ENCODE assay signal across 1 cellular context in the genomic region with DNA sequence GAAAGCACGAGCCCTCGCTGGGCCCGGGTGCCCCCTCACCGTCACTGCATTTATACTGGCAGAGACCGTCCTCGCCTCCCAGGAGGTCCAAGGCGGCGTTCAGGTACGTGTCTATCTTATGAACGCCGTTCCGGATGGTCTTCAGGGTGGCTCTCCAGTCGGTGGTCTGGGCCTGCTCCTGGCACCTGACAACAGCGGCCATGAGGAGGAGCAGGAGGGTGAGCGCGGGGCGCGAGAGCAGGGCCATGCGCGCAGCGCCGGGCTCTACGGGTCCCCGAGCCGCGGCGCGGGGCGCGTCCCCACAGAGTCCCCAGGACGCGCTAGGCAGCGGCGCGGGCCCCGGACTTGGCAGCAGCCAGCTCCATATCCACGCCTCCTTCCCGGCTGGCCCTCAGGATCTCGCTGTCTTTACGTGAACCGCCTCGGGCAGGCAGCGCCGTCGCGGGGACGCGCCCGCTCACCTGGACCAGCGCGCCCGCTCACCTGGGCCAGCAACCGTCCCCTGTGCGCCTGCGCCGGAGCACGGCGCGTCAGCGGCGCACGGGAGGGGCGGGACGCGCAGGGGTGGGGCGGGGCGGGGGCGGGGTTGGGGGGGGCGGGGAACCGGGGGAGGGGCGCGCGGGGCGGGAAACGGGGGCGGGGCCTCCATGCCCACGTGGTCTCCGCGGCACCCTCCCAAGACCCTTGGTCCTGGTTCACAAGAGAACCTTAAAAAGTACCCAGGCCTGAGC.
A peak's percentile ranks its signal among the peaks of the same experiment; 100 is the strongest.
TF ChIP-seq lines count a peak whose summit lies in the region.

A gene (minus strand): TSS at position 508 of the 731 bp plus-strand sequence. CDS start 261 bp downstream, at position 247.

TF ChIP-seq in HepG2, 621 proteins besides CTCF, POLR2A, EP300 and RAD21 (continued from another document and continues in another):
- TF ChIP-seq, protein P1, sequence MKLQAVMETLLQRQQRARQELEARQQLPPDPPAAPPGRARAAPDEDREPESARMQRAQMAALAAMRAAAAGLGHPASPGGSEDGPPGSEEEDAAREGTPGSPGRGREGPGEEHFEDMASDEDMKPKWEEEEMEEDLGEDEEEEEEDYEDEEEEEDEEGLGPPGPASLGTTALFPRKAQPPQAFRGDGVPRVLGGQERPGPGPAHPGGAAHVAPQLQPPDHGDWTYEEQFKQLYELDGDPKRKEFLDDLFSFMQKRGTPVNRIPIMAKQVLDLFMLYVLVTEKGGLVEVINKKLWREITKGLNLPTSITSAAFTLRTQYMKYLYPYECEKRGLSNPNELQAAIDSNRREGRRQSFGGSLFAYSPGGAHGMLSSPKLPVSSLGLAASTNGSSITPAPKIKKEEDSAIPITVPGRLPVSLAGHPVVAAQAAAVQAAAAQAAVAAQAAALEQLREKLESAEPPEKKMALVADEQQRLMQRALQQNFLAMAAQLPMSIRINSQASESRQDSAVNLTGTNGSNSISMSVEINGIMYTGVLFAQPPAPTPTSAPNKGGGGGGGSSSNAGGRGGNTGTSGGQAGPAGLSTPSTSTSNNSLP (IDR thresholded peaks at IDR 0.05; ENCODE audit: low read depth, low read length) = no peak
- TF ChIP-seq FOXP1 (IDR thresholded peaks at IDR 0.05) (no peak), FOXP1 (CRISPR knock-in tag; IDR thresholded peaks at IDR 0.05) (no peak), THAP11 (CRISPR knock-in tag; IDR thresholded peaks at IDR 0.05) (peak; percentile 38; the same call in 1 of the 2 replicates), NAIF1 (CRISPR knock-in tag; IDR thresholded peaks at IDR 0.05; ENCODE audit: borderline replicate concordance) (no peak), YEATS4 (CRISPR knock-in tag; IDR thresholded peaks at IDR 0.05; ENCODE audit: borderline replicate concordance) (peak; percentile 55; the same call in 1 of the 2 replicates), NFKB2 (CRISPR knock-in tag; IDR thresholded peaks at IDR 0.05; ENCODE audit: borderline replicate concordance) (peak; percentile 93; the same call in 1 of the 2 replicates), ETV6 (CRISPR knock-in tag; conservative IDR thresholded peaks at IDR 0.05) (no peak), ZNF501 (CRISPR knock-in tag; IDR thresholded peaks at IDR 0.05) (peak; percentile 90), FOXM1 (CRISPR knock-in tag; IDR thresholded peaks at IDR 0.05) (no peak), ZNF446 (CRISPR knock-in tag; IDR thresholded peaks at IDR 0.05) (no peak), MTA1 (CRISPR knock-in tag; IDR thresholded peaks at IDR 0.05; ENCODE audit: borderline replicate concordance) (no peak; the same call in 1 of the 2 replicates), ZNF160 (CRISPR knock-in tag; IDR thresholded peaks at IDR 0.05) (no peak), RARA (CRISPR knock-in tag; IDR thresholded peaks at IDR 0.05) (0 out of 2 replicates have a peak, but pooled peaks have one; percentile 14), ZFP36L2 (CRISPR knock-in tag; IDR thresholded peaks at IDR 0.05) (no peak), KDM5B (CRISPR knock-in tag; IDR thresholded peaks at IDR 0.05; ENCODE audit: borderline replicate concordance) (peak; percentile 92), ZNF570 (CRISPR knock-in tag; IDR thresholded peaks at IDR 0.05; ENCODE audit: borderline replicate concordance) (no peak)
- TF ChIP-seq, protein P2, sequence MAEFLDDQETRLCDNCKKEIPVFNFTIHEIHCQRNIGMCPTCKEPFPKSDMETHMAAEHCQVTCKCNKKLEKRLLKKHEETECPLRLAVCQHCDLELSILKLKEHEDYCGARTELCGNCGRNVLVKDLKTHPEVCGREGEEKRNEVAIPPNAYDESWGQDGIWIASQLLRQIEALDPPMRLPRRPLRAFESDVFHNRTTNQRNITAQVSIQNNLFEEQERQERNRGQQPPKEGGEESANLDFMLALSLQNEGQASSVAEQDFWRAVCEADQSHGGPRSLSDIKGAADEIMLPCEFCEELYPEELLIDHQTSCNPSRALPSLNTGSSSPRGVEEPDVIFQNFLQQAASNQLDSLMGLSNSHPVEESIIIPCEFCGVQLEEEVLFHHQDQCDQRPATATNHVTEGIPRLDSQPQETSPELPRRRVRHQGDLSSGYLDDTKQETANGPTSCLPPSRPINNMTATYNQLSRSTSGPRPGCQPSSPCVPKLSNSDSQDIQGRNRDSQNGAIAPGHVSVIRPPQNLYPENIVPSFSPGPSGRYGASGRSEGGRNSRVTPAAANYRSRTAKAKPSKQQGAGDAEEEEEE (CRISPR knock-in tag; IDR thresholded peaks at IDR 0.05; ENCODE audit: borderline replicate concordance) = no peak
- TF ChIP-seq, protein P3, sequence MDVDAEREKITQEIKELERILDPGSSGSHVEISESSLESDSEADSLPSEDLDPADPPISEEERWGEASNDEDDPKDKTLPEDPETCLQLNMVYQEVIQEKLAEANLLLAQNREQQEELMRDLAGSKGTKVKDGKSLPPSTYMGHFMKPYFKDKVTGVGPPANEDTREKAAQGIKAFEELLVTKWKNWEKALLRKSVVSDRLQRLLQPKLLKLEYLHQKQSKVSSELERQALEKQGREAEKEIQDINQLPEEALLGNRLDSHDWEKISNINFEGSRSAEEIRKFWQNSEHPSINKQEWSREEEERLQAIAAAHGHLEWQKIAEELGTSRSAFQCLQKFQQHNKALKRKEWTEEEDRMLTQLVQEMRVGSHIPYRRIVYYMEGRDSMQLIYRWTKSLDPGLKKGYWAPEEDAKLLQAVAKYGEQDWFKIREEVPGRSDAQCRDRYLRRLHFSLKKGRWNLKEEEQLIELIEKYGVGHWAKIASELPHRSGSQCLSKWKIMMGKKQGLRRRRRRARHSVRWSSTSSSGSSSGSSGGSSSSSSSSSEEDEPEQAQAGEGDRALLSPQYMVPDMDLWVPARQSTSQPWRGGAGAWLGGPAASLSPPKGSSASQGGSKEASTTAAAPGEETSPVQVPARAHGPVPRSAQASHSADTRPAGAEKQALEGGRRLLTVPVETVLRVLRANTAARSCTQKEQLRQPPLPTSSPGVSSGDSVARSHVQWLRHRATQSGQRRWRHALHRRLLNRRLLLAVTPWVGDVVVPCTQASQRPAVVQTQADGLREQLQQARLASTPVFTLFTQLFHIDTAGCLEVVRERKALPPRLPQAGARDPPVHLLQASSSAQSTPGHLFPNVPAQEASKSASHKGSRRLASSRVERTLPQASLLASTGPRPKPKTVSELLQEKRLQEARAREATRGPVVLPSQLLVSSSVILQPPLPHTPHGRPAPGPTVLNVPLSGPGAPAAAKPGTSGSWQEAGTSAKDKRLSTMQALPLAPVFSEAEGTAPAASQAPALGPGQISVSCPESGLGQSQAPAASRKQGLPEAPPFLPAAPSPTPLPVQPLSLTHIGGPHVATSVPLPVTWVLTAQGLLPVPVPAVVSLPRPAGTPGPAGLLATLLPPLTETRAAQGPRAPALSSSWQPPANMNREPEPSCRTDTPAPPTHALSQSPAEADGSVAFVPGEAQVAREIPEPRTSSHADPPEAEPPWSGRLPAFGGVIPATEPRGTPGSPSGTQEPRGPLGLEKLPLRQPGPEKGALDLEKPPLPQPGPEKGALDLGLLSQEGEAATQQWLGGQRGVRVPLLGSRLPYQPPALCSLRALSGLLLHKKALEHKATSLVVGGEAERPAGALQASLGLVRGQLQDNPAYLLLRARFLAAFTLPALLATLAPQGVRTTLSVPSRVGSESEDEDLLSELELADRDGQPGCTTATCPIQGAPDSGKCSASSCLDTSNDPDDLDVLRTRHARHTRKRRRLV (CRISPR knock-in tag; IDR thresholded peaks at IDR 0.05) = no peak
- TF ChIP-seq, protein P4, sequence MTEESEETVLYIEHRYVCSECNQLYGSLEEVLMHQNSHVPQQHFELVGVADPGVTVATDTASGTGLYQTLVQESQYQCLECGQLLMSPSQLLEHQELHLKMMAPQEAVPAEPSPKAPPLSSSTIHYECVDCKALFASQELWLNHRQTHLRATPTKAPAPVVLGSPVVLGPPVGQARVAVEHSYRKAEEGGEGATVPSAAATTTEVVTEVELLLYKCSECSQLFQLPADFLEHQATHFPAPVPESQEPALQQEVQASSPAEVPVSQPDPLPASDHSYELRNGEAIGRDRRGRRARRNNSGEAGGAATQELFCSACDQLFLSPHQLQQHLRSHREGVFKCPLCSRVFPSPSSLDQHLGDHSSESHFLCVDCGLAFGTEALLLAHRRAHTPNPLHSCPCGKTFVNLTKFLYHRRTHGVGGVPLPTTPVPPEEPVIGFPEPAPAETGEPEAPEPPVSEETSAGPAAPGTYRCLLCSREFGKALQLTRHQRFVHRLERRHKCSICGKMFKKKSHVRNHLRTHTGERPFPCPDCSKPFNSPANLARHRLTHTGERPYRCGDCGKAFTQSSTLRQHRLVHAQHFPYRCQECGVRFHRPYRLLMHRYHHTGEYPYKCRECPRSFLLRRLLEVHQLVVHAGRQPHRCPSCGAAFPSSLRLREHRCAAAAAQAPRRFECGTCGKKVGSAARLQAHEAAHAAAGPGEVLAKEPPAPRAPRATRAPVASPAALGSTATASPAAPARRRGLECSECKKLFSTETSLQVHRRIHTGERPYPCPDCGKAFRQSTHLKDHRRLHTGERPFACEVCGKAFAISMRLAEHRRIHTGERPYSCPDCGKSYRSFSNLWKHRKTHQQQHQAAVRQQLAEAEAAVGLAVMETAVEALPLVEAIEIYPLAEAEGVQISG (CRISPR knock-in tag; IDR thresholded peaks at IDR 0.05) = peak; percentile 67
- TF ChIP-seq, protein P5, sequence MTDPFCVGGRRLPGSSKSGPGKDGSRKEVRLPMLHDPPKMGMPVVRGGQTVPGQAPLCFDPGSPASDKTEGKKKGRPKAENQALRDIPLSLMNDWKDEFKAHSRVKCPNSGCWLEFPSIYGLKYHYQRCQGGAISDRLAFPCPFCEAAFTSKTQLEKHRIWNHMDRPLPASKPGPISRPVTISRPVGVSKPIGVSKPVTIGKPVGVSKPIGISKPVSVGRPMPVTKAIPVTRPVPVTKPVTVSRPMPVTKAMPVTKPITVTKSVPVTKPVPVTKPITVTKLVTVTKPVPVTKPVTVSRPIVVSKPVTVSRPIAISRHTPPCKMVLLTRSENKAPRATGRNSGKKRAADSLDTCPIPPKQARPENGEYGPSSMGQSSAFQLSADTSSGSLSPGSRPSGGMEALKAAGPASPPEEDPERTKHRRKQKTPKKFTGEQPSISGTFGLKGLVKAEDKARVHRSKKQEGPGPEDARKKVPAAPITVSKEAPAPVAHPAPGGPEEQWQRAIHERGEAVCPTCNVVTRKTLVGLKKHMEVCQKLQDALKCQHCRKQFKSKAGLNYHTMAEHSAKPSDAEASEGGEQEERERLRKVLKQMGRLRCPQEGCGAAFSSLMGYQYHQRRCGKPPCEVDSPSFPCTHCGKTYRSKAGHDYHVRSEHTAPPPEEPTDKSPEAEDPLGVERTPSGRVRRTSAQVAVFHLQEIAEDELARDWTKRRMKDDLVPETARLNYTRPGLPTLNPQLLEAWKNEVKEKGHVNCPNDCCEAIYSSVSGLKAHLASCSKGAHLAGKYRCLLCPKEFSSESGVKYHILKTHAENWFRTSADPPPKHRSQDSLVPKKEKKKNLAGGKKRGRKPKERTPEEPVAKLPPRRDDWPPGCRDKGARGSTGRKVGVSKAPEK (CRISPR knock-in tag; IDR thresholded peaks at IDR 0.05; ENCODE audit: borderline replicate concordance) = peak; percentile 66; the same call in 1 of the 2 replicates
- TF ChIP-seq, protein P6, sequence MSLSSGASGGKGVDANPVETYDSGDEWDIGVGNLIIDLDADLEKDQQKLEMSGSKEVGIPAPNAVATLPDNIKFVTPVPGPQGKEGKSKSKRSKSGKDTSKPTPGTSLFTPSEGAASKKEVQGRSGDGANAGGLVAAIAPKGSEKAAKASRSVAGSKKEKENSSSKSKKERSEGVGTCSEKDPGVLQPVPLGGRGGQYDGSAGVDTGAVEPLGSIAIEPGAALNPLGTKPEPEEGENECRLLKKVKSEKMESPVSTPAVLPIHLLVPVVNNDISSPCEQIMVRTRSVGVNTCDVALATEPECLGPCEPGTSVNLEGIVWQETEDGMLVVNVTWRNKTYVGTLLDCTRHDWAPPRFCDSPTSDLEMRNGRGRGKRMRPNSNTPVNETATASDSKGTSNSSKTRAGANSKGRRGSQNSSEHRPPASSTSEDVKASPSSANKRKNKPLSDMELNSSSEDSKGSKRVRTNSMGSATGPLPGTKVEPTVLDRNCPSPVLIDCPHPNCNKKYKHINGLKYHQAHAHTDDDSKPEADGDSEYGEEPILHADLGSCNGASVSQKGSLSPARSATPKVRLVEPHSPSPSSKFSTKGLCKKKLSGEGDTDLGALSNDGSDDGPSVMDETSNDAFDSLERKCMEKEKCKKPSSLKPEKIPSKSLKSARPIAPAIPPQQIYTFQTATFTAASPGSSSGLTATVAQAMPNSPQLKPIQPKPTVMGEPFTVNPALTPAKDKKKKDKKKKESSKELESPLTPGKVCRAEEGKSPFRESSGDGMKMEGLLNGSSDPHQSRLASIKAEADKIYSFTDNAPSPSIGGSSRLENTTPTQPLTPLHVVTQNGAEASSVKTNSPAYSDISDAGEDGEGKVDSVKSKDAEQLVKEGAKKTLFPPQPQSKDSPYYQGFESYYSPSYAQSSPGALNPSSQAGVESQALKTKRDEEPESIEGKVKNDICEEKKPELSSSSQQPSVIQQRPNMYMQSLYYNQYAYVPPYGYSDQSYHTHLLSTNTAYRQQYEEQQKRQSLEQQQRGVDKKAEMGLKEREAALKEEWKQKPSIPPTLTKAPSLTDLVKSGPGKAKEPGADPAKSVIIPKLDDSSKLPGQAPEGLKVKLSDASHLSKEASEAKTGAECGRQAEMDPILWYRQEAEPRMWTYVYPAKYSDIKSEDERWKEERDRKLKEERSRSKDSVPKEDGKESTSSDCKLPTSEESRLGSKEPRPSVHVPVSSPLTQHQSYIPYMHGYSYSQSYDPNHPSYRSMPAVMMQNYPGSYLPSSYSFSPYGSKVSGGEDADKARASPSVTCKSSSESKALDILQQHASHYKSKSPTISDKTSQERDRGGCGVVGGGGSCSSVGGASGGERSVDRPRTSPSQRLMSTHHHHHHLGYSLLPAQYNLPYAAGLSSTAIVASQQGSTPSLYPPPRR (CRISPR knock-in tag; IDR thresholded peaks at IDR 0.05; ENCODE audit: borderline replicate concordance) = no peak
- TF ChIP-seq, protein P7, sequence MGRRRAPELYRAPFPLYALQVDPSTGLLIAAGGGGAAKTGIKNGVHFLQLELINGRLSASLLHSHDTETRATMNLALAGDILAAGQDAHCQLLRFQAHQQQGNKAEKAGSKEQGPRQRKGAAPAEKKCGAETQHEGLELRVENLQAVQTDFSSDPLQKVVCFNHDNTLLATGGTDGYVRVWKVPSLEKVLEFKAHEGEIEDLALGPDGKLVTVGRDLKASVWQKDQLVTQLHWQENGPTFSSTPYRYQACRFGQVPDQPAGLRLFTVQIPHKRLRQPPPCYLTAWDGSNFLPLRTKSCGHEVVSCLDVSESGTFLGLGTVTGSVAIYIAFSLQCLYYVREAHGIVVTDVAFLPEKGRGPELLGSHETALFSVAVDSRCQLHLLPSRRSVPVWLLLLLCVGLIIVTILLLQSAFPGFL (CRISPR knock-in tag; IDR thresholded peaks at IDR 0.05) = no peak
- TF ChIP-seq, protein P8, sequence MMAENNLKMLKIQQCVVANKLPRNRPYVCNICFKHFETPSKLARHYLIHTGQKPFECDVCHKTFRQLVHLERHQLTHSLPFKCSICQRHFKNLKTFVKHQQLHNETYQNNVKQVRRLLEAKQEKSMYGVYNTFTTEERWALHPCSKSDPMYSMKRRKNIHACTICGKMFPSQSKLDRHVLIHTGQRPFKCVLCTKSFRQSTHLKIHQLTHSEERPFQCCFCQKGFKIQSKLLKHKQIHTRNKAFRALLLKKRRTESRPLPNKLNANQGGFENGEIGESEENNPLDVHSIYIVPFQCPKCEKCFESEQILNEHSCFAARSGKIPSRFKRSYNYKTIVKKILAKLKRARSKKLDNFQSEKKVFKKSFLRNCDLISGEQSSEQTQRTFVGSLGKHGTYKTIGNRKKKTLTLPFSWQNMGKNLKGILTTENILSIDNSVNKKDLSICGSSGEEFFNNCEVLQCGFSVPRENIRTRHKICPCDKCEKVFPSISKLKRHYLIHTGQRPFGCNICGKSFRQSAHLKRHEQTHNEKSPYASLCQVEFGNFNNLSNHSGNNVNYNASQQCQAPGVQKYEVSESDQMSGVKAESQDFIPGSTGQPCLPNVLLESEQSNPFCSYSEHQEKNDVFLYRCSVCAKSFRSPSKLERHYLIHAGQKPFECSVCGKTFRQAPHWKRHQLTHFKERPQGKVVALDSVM (CRISPR knock-in tag; IDR thresholded peaks at IDR 0.05) = no peak
